ENCODE assay signal across 8 cellular contexts in the genomic region with DNA sequence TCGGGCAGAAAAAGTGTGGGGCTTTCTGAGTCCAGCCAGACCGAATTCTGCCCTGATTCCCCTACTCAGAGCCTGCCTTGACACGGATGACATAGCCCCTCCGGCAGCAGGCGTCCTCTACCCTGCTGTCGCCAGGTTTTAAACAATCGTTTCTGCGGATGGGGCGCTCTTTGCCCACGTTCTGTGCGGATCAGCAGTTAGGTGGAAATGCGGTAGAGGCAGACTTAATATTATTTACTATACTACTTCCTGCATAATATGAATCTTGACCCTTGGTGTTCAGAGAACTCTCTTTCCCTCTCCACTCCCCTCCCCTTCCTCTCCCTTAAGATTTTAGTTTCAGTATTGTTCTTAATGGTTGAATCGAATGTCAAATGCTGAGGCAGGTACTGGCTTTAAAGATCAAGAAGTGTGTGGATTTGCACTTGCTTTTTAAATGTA. TPM values are rescaled to one million over a fixed set of nuclear protein-coding genes. Genes with fewer than 3 reads are reported as not detected.
A peak's percentile ranks its signal among the peaks of the same experiment; 100 is the strongest.
DNase-seq lines count a peak whose midpoint lies in the region; ATAC-seq and TF ChIP-seq lines count a peak whose summit lies in the region.

No MANE protein-coding gene starts in this region.

- H3K4me1 Mint-ChIP-seq in activated CD4-positive, alpha-beta memory T cell treated with anti-CD3 and anti-CD28 coated beads, Interleukin-2, amount 10 ng/mL, durations not matched to agents 7 days and 5 days: peaks cover 59% of the 10 kb centered on the region

- peak overlapping the region; percentile 92 for H3K4me3 Mint-ChIP-seq in activated CD4-positive, alpha-beta memory T cell treated with anti-CD3 and anti-CD28 coated beads, Interleukin-2, amount 10 ng/mL, durations not matched to agents 7 days and 5 days

- H3K27me3 ChIP-seq in lower lobe of right lung (ENCODE audit: low read depth): peaks cover 77% of the 10 kb centered on the region

- no peaks in the 10 kb centered on the region for H3K9me3 Mint-ChIP-seq in activated CD4-positive, alpha-beta memory T cell treated with anti-CD3 and anti-CD28 coated beads, Interleukin-2, amount 10 ng/mL, durations not matched to agents 7 days and 5 days

- H3K27ac Mint-ChIP-seq in activated CD4-positive, alpha-beta memory T cell treated with anti-CD3 and anti-CD28 coated beads, Interleukin-2, amount 10 ng/mL, durations not matched to agents 7 days and 5 days: peak overlapping the region; percentile 99

- peak overlapping the region; percentile 60 for H3K4me3 ChIP-seq in lower lobe of right lung

- ATAC-seq in GM18511 (IDR thresholded peaks at IDR 0.05; ENCODE audit: unreplicated experiment) (peak; percentile 38), HG02763 (IDR thresholded peaks at IDR 0.05; ENCODE audit: unreplicated experiment) (peak; percentile 20), lower lobe of right lung (no peak)

- H3K36me3 ChIP-seq in lower lobe of right lung: no peaks in the 10 kb centered on the region

- POLR2A ChIA-PET in activated CD4-positive, alpha-beta memory T cell treated with anti-CD3 and anti-CD28 coated beads, Interleukin-2, amount 10 ng/mL, durations not matched to agents 7 days and 5 days (lab: Charles Lee): interaction anchor here (0.7 to 10.4 kb wide), 16 partner anchors 8 to 346 kb away, joined by 3 to 121 read pairs (median 4); no protein-coding TSS in a partner anchor

- intact Hi-C loops in lower lobe of right lung (cut with DNase I): no loop called here

- peaks cover 14% of the 10 kb centered on the region for H3K27me3 Mint-ChIP-seq in activated CD4-positive, alpha-beta memory T cell treated with anti-CD3 and anti-CD28 coated beads, Interleukin-2, amount 10 ng/mL, durations not matched to agents 7 days and 5 days

- H3K9me3 ChIP-seq in lower lobe of right lung: no peaks in the 10 kb centered on the region

- peaks cover 77% of the 10 kb centered on the region for H3K36me3 Mint-ChIP-seq in activated CD4-positive, alpha-beta memory T cell treated with anti-CD3 and anti-CD28 coated beads, Interleukin-2, amount 10 ng/mL, durations not matched to agents 7 days and 5 days (ENCODE audit: low read depth)

- DNase-seq in activated CD4-positive, alpha-beta memory T cell treated with anti-CD3 and anti-CD28 coated beads, Interleukin-2, amount 10 ng/mL, durations not matched to agents 7 days and 5 days: peak; percentile 74
- DNase-seq in lower lobe of right lung: no peak
- DNase-seq in Ammon's horn (ENCODE audit: low spot score): no peak
- DNase-seq in SHP77 treated with DMSO at 0.1 percent for 48 hours (lab: John Stamatoyannopoulos, UW): no peak
- no peak for DNase-seq in NCI-H524 (lab: John Stamatoyannopoulos, UW)
- DNase-seq in superior temporal gyrus (ENCODE audit: extremely low spot score): no peak

- H3K27ac ChIP-seq in lower lobe of right lung: peak overlapping the region; percentile 78

- no peak for TF ChIP-seq CTCF in lower lobe of right lung (IDR thresholded peaks at IDR 0.05)

- peaks cover 67% of the 10 kb centered on the region for H3K4me1 ChIP-seq in lower lobe of right lung

- CTCF ChIA-PET in activated CD4-positive, alpha-beta memory T cell treated with anti-CD3 and anti-CD28 coated beads, Interleukin-2, amount 10 ng/mL, durations not matched to agents 7 days and 5 days (lab: Charles Lee): interaction anchor here (1.0 to 1.4 kb wide), 2 partner anchors 10 to 275 kb away, joined by 5 to 8 read pairs; no protein-coding TSS in a partner anchor

RNA-seq across cellular contexts. Expression of a gene that starts 2.4 kb away (rescaled TPM):
- 100 to 1,000 TPM; 112 TPM for total RNA-seq in activated CD4-positive, alpha-beta memory T cell treated with anti-CD3 and anti-CD28 coated beads, Interleukin-2, amount 10 ng/mL, durations not matched to agents 7 days and 5 days
- 4.6 TPM for total RNA-seq in lower lobe of right lung

Comparison
In these comparisons a context has a peak if more than half of its experiments do, and no peak if none do; other contexts are left out.
1. ATAC-seq: peak in GM18511 (single experiment) and HG02763 (single experiment); none in lower lobe of right lung (0 of 2).
2. RNA of a gene that starts 2.4 kb away (total RNA-seq): 112 TPM in activated CD4-positive, alpha-beta memory T cell treated with anti-CD3 and anti-CD28 coated beads, Interleukin-2, amount 10 ng/mL, durations not matched to agents 7 days and 5 days; 4.6 TPM in lower lobe of right lung (single experiment); every median in the first group is over 10 times any median in the second.